8 cellular contexts compared by ENCODE assay signal in the genomic region with DNA sequence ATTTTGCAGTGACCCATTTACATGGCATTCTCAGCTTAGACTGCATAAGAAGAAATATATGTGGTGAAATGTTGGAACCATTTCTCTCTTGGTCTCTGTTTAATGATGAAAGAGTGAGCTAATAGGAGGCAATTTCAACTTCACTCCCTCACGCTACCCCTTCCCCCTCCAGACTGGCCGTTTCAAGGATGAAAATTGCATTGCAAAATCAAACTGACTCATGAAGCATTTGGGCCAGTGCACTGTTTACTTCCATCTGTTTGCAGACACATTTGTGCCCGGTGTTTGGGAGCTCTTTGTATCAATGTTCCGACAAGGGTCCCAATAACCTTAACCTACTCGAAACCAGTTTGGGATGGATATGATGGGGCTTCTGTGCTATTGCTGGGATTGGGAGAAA. TPM values are rescaled to one million over a fixed set of nuclear protein-coding genes. Genes with fewer than 3 reads are reported as not detected.
"Had no signal": no experiment of that assay in that cellular context is flagged by ENCODE, and none has a peak within 500 bp of the region (broad histone marks: within the 10 kb centered on the region; RNA-seq: fewer than 3 reads in every experiment).

No MANE protein-coding gene starts in this region.

RNA-seq across cellular contexts. Expression of a gene that starts 42.1 kb away (rescaled TPM):
- total RNA-seq: activated CD8-positive, alpha-beta T cell treated with anti-CD3 and anti-CD28 coated beads, Interleukin-2, amount 10 ng/mL, durations not matched to agents 7 days and 5 days; activated naive CD8-positive, alpha-beta T cell treated with anti-CD3 and anti-CD28 coated beads, Interleukin-2, amount 10 ng/mL, durations not matched to agents 7 days and 5 days; astrocyte; cardiac septum; endothelial cell of umbilical vein; fibroblast of lung; natural killer cell; subcutaneous adipose tissue had no signal
- polyA plus RNA-seq: endothelial cell of umbilical vein, fibroblast of lung had no signal
